In genomic region chr19:20039203-20039723, GRCh38 we compare ENCODE assay signal across 8 cellular contexts. TPM values are rescaled to one million over a fixed set of nuclear protein-coding genes. Genes with fewer than 3 reads are reported as not detected.
DNase-seq lines count a peak whose midpoint lies in the region; ATAC-seq and TF ChIP-seq lines count a peak whose summit lies in the region.

ZNF682 (minus strand) TSS chr19:20039505; CDS start chr19:20039345, 160 bp downstream.

- peaks cover 2% of the 10 kb centered on the region for H3K27me3 ChIP-seq in mononuclear cell (ENCODE audit: insufficient read depth, low read length)

- TF ChIP-seq CTCF in AG09319 (IDR thresholded peaks at IDR 0.05; ENCODE audit: low read depth, low read length) (no peak), epithelial cell of proximal tubule (conservative IDR thresholded peaks at IDR 0.05; ENCODE audit: low read depth, low read length) (no peak)

- no peaks in the 10 kb centered on the region for H3K9me3 ChIP-seq in mononuclear cell (ENCODE audit: low read depth, low read length)

- DNase-seq in AG09319 (ENCODE audit: extremely low read depth, low read depth): peak; percentile 84
- peak; percentile 98 for DNase-seq in NCI-H82 treated with DMSO at 0.1 percent for 48 hours (lab: John Stamatoyannopoulos, UW; ENCODE audit: unreplicated experiment)
- peak; percentile 92 for DNase-seq in activated T-cell treated with anti-CD3 and anti-CD28 coated beads for 4 hours
- DNase-seq in epithelial cell of proximal tubule (ENCODE audit: low read depth): peak; percentile 63
- DNase-seq in stimulated activated CD8-positive, alpha-beta memory T cell treated with anti-CD3 and anti-CD28 coated beads, Interleukin-2, amount 100 ng/mL, for 1 hour (ENCODE audit: low read depth in 2 of 2): peak; percentile 82 to 91

- H3K4me1 ChIP-seq in mononuclear cell (ENCODE audit: insufficient read depth, low read length): peaks cover 10% of the 10 kb centered on the region

- ATAC-seq in GM19035 (IDR thresholded peaks at IDR 0.05; ENCODE audit: unreplicated experiment) (peak; percentile 73), HG03378 (IDR thresholded peaks at IDR 0.05; ENCODE audit: unreplicated experiment) (peak; percentile 95)

- H3K4me3 ChIP-seq in epithelial cell of proximal tubule (ENCODE audit: low read depth, low read length) (peak within 1 kb of the TSS; percentile 95), mononuclear cell (ENCODE audit: low read length) (peak within 1 kb of the TSS; percentile 75)

RNA-seq across cellular contexts. Expression of gene ZNF682, which starts in this region (rescaled TPM):
- total RNA-seq in epithelial cell of proximal tubule (1.7 and 2.8 TPM in 2 replicates), mononuclear cell (6.4 TPM)

Comparison
In these comparisons a context has a peak if more than half of its experiments do, and no peak if none do; other contexts are left out.
1. Peak in every context shown above with its lines: DNase-seq, ATAC-seq and H3K4me3 ChIP-seq.